Comparison of ENCODE assay signal across 23 cellular contexts in genomic region chrX:19708683-19709082, GRCh38.
DNase-seq lines count a peak whose midpoint lies in the region; ATAC-seq, FAIRE-seq and TF ChIP-seq lines count a peak whose summit lies in the region.
"Had no signal": no experiment of that assay in that cellular context is flagged by ENCODE, and none has a peak within 500 bp of the region (broad histone marks: within the 10 kb centered on the region; RNA-seq: fewer than 3 reads in every experiment).

No MANE protein-coding gene starts in this region.

- H3K36me3 ChIP-seq in ACC112 (ENCODE audit: insufficient read depth, low read length): no peaks in the 10 kb centered on the region
- no peaks in the 10 kb centered on the region for H3K36me3 ChIP-seq in CD8-positive, alpha-beta T cell (ENCODE audit: insufficient read depth, low read length)
- no peaks in the 10 kb centered on the region for H3K36me3 ChIP-seq in RWPE2 (ENCODE audit: low read depth)
- no peaks in the 10 kb centered on the region for H3K36me3 ChIP-seq in psoas muscle (ENCODE audit: insufficient read depth in 1 of 2, low read depth in 1 of 2)
- H3K36me3 ChIP-seq: gastrocnemius medialis, HAP-1, neural progenitor cell, prostate gland had no signal

- peak overlapping the region; percentile 78 for H3K27ac Mint-ChIP-seq in CD8-positive, alpha-beta T cell
- H3K27ac Mint-ChIP-seq in immature natural killer cell (peak overlapping the region in 5 of 6 donors; percentile 49 to 75 (median 65)), progenitor cell of endocrine pancreas (no peak overlapping the region)
- H3K27ac Mint-ChIP-seq: neural progenitor cell had no signal

- H3K4me1 Mint-ChIP-seq in CD8-positive, alpha-beta T cell (ENCODE audit: low read depth): peaks cover 50% of the 10 kb centered on the region
- H3K4me1 Mint-ChIP-seq in immature natural killer cell (peaks cover 47 to 60% of the 10 kb centered on the region in 2 donors), progenitor cell of endocrine pancreas (ENCODE audit: low read depth) (no peaks in the 10 kb centered on the region)
- H3K4me1 Mint-ChIP-seq: neural progenitor cell had no signal

- no peak for ATAC-seq in CD8-positive, alpha-beta T cell
- ATAC-seq in RWPE2 (ENCODE audit: low read depth): no peak
- ATAC-seq in psoas muscle: no peak
- ATAC-seq in left lobe of liver: no peak
- ATAC-seq: gastrocnemius medialis had no signal

- no peak for FAIRE-seq in HTR-8/SVneo (lab: Jason Lieb, UNC)
- FAIRE-seq: G401.6 had no signal

- WGBS in psoas muscle, 3 donors: 46 to 89% (median 86%) methylated on average over 2 of the region's 2 CpGs

- peaks cover 38% of the 10 kb centered on the region for H3K36me3 Mint-ChIP-seq in CD8-positive, alpha-beta T cell
- H3K36me3 Mint-ChIP-seq in immature natural killer cell: no peaks in the 10 kb centered on the region
- no peaks in the 10 kb centered on the region for H3K36me3 Mint-ChIP-seq in progenitor cell of endocrine pancreas (ENCODE audit: insufficient read depth)
- H3K36me3 Mint-ChIP-seq: neural progenitor cell had no signal

- no peaks in the 10 kb centered on the region for H3K27me3 ChIP-seq in ACC112 (ENCODE audit: insufficient read depth, low read length)
- no peaks in the 10 kb centered on the region for H3K27me3 ChIP-seq in CD8-positive, alpha-beta T cell (ENCODE audit: insufficient read depth, low read length)
- H3K27me3 ChIP-seq in RWPE2 (ENCODE audit: insufficient read depth, poor library complexity, severe bottlenecking): no peaks in the 10 kb centered on the region
- H3K27me3 ChIP-seq in psoas muscle (ENCODE audit: insufficient read depth in 3 of 3, low read length in 2 of 3): no peaks in the 10 kb centered on the region
- H3K27me3 ChIP-seq: gastrocnemius medialis, neural progenitor cell had no signal

- H3K9me3 Mint-ChIP-seq in CD8-positive, alpha-beta T cell: no peaks in the 10 kb centered on the region
- no peaks in the 10 kb centered on the region for H3K9me3 Mint-ChIP-seq in immature natural killer cell
- H3K9me3 Mint-ChIP-seq in progenitor cell of endocrine pancreas (ENCODE audit: low read depth): peaks cover 12% of the 10 kb centered on the region

- POLR2A ChIA-PET in CD8-positive, alpha-beta T cell (lab: Charles Lee): no interaction called here

- CTCF ChIA-PET in CD8-positive, alpha-beta T cell (lab: Charles Lee): no interaction called here

- H3K79me2 ChIP-seq in ACC112 (ENCODE audit: control insufficient read depth, insufficient read depth, low read length, unreplicated experiment): peaks cover 13% of the 10 kb centered on the region

- H3K9me3 ChIP-seq in CD8-positive, alpha-beta T cell (ENCODE audit: low read length): no peaks in the 10 kb centered on the region
- H3K9me3 ChIP-seq in RWPE2 (ENCODE audit: severe bottlenecking) (no peaks in the 10 kb centered on the region), psoas muscle (no peaks in the 10 kb centered on the region)
- H3K9me3 ChIP-seq: gastrocnemius medialis, HAP-1, prostate gland had no signal

- H3K27ac ChIP-seq in ACC112 (ENCODE audit: low read depth, low read length) (peak overlapping the region; percentile 99), RWPE2 (ENCODE audit: poor library complexity, severe bottlenecking) (peak overlapping the region; percentile 79), psoas muscle (no peak overlapping the region)
- no peak overlapping the region for H3K27ac ChIP-seq in CD8-positive, alpha-beta T cell (ENCODE audit: low read depth, low read length)
- H3K27ac ChIP-seq: gastrocnemius medialis, HL-60, neural progenitor cell, prostate gland, SK-N-MC had no signal

- H2AFZ ChIP-seq in ACC112 (ENCODE audit: low read length, unreplicated experiment): no peak overlapping the region
- H2AFZ ChIP-seq: neural progenitor cell had no signal

- intact Hi-C loops in CD8-positive, alpha-beta T cell (cut with DNase I, micrococcal nuclease): no loop called here
- intact Hi-C loops in psoas muscle (cut with DNase I): no loop called here

- no peak overlapping the region for H3K4me3 Mint-ChIP-seq in CD8-positive, alpha-beta T cell
- H3K4me3 Mint-ChIP-seq in immature natural killer cell: peak overlapping the region in 4 of 5 donors; percentile 2 to 31 (median 8)
- H3K4me3 Mint-ChIP-seq in progenitor cell of endocrine pancreas (ENCODE audit: low read depth): no peak overlapping the region
- H3K4me3 Mint-ChIP-seq: neural progenitor cell had no signal

- no peaks in the 10 kb centered on the region for H3K27me3 Mint-ChIP-seq in CD8-positive, alpha-beta T cell (ENCODE audit: low read depth)
- H3K27me3 Mint-ChIP-seq in immature natural killer cell (ENCODE audit: low read depth in 3 of 3) (peaks cover 5 to 6% (median 6%) of the 10 kb centered on the region in 3 donors), progenitor cell of endocrine pancreas (no peaks in the 10 kb centered on the region)

- H3K4me1 ChIP-seq in ACC112 (ENCODE audit: control insufficient read depth, insufficient read depth, low read length, unreplicated experiment) (peaks cover 67% of the 10 kb centered on the region), RWPE2 (ENCODE audit: insufficient read depth, poor library complexity, severe bottlenecking) (peaks cover 15% of the 10 kb centered on the region), psoas muscle (peaks cover 6% of the 10 kb centered on the region)
- peaks cover 20% of the 10 kb centered on the region for H3K4me1 ChIP-seq in CD8-positive, alpha-beta T cell (ENCODE audit: insufficient read depth, low read length)
- H3K4me1 ChIP-seq: gastrocnemius medialis, HAP-1, neural progenitor cell, prostate gland had no signal

- H3K4me3 ChIP-seq in ACC112 (ENCODE audit: low read depth, low read length) (no peak overlapping the region), RWPE2 (ENCODE audit: severe bottlenecking) (no peak overlapping the region), psoas muscle (no peak overlapping the region)
- H3K4me3 ChIP-seq in CD8-positive, alpha-beta T cell (ENCODE audit: low read depth, low read length): no peak overlapping the region
- H3K4me3 ChIP-seq: gastrocnemius medialis, HAP-1, neural progenitor cell, prostate gland, SK-N-MC had no signal

- no peak for TF ChIP-seq CTCF in CD8-positive, alpha-beta T cell (IDR thresholded peaks at IDR 0.05)
- TF ChIP-seq CTCF in RWPE2 (IDR thresholded peaks at IDR 0.05; ENCODE audit: poor library complexity, severe bottlenecking) (no peak), progenitor cell of endocrine pancreas (IDR thresholded peaks at IDR 0.05; ENCODE audit: unreplicated experiment) (no peak), psoas muscle (IDR thresholded peaks at IDR 0.05) (no peak)

- no peak for DNase-seq in CD8-positive, alpha-beta T cell
- no peak for DNase-seq in RWPE2 (ENCODE audit: low spot score)
- DNase-seq in immature natural killer cell: no peak
- no peak for DNase-seq in HTR-8/SVneo (ENCODE audit: insufficient read length, low spot score)
- no peak for DNase-seq in progenitor cell of endocrine pancreas (ENCODE audit: low spot score, unreplicated experiment)
- no peak for DNase-seq in psoas muscle
- DNase-seq in left lobe of liver (ENCODE audit: low spot score): no peak
- DNase-seq: activated effector memory CD4-positive, alpha-beta T cell treated with anti-CD3 and anti-CD28 coated beads, Interleukin-2, amount 50 U/mL, for 16 hours; amniotic stem cell; cortex of kidney; gastrocnemius medialis; islet precursor cell; NCI-H1092; NCI-H1930; NCI-H69; trophoblast cell had no signal

Comparison
In these comparisons a context has a peak if more than half of its experiments do, and no peak if none do; other contexts are left out.
1. H3K27ac ChIP-seq: peak in ACC112 (single experiment) and RWPE2 (single experiment); none in CD8-positive, alpha-beta T cell (single experiment) and psoas muscle (single experiment).
2. H3K4me3 Mint-ChIP-seq: peak in immature natural killer cell (4 of 5); none in CD8-positive, alpha-beta T cell (single experiment) and progenitor cell of endocrine pancreas (single experiment).